Comparison of ENCODE assay signal across 8 cellular contexts in the genomic region with DNA sequence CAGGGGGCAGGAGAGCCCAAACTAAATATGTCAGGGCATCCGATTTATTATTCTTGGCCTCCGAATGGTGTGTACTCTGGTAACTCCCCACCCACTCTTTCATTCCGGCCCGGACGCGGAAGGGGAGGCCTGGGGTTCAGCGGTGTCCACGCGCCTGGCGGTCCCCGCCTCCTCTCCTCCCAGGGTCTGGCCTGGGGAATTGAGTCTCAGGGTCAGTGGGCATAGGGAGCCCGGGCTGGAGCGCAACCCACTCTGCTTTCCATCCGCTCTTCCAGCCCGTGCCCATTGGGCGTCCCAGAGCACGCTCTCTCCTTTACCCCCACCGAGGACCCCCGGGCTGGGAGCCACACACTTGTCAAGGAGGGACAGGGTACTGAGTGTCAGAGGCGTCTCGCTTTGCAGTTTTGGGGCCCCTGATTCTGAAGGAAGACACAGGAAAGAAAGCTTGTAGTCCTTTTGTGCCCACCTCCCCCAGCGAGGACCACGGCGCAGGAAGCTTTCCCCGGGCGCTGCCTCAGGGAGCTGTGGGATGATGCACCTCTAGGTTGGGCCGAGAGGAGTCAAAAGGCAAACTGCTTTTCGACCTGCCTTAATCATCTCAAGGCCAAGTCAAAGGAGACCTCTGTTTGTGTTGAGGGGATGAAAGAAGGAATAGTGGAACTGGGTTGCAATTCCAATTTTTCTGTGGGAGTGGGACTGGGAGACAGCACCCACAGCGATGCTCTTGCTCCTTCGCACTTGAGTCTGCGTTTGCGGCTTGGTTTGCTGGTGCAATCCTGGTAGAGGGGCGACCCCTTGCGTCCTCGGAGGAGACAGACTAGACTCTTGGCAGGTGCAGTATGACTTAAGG. TPM values are rescaled to one million over a fixed set of nuclear protein-coding genes. Genes with fewer than 3 reads are reported as not detected.
DNase-seq lines count a peak whose midpoint lies in the region; ATAC-seq and TF ChIP-seq lines count a peak whose summit lies in the region.

No MANE protein-coding gene starts in this region.

- TF ChIP-seq CTCF in coronary artery (IDR thresholded peaks at IDR 0.05) (no peak), liver (IDR thresholded peaks at IDR 0.05; ENCODE audit: low read depth, low read length, missing input control) (peak; percentile 41)

- H3K4me3 ChIP-seq in coronary artery = peak overlapping the region; percentile 76
- peak overlapping the region in 1 of 3 donors; percentile 70 for H3K4me3 ChIP-seq in liver (ENCODE audit: low read depth in 1 of 3, low read length in 3 of 3)

- H3K9ac ChIP-seq in liver (ENCODE audit: low read depth in 1 of 2, low read length in 2 of 2) = no peak overlapping the region

- peak; percentile 88 for ATAC-seq in GM18873 (IDR thresholded peaks at IDR 0.05; ENCODE audit: low FRiP score, unreplicated experiment)
- peak; percentile 97 for ATAC-seq in HG03097 (IDR thresholded peaks at IDR 0.05; ENCODE audit: low FRiP score, unreplicated experiment)
- ATAC-seq in activated CD4-positive, CD25-positive, alpha-beta regulatory T cell treated with anti-CD3 and anti-CD28 coated beads, Interleukin-2, amount 50 U/mL, for 24 hours = peak; percentile 58 to 69

- H3K4me1 ChIP-seq in liver (ENCODE audit: control insufficient read depth in 4 of 4, insufficient read depth in 4 of 4, low read length in 3 of 4) = peaks cover 10 to 29% (median 20%) of the 10 kb centered on the region in 4 donors

- DNase-seq in AG08396 (ENCODE audit: low spot score) = peak; percentile 80
- peak; percentile 62 for DNase-seq in NCI-H2171 treated with DMSO at 0.1 percent for 48 hours (lab: John Stamatoyannopoulos, UW)
- DNase-seq in coronary artery (ENCODE audit: low spot score) = no peak
- DNase-seq in stimulated activated CD4-positive, alpha-beta T cell treated with anti-CD3 and anti-CD28 coated beads, Interleukin-4, amount 100 ng/mL, for 1 hour = peak; percentile 67

- 6% methylated on average over 35 of the region's 35 CpGs for WGBS in liver

- TF ChIP-seq RAD21 in liver (IDR thresholded peaks at IDR 0.05) = peak; percentile 77 to 80

- H3K36me3 ChIP-seq in liver (ENCODE audit: control insufficient read depth in 4 of 4, insufficient read depth in 3 of 4, low read depth in 1 of 4, low read length in 3 of 4) = no peaks in the 10 kb centered on the region

- H3K9me3 ChIP-seq in liver (ENCODE audit: control insufficient read depth in 4 of 4, low read length in 3 of 4) = no peaks in the 10 kb centered on the region

- H3K27me3 ChIP-seq in liver (ENCODE audit: control insufficient read depth in 4 of 4, insufficient read depth in 4 of 4, low read length in 3 of 4) = peaks cover 2 to 17% (median 5%) of the 10 kb centered on the region in 4 donors

- H3K27ac ChIP-seq in coronary artery = no peak overlapping the region
- no peak overlapping the region for H3K27ac ChIP-seq in liver (ENCODE audit: low read depth in 1 of 2, low read length in 2 of 2)

TF ChIP-seq in liver, 16 proteins besides CTCF, POLR2A, EP300 and RAD21:
- TF ChIP-seq NR2F2 (IDR thresholded peaks at IDR 0.05) (no peak), HNF4A (conservative IDR thresholded peaks at IDR 0.05) (no peak), FOXA2 (IDR thresholded peaks at IDR 0.05) (no peak), GABPA (IDR thresholded peaks at IDR 0.05 in 1 of 2, conservative IDR thresholded peaks at IDR 0.05 in 1 of 2) (no peak), HNF4G (IDR thresholded peaks at IDR 0.05) (no peak)
- TF ChIP-seq, protein P1, sequence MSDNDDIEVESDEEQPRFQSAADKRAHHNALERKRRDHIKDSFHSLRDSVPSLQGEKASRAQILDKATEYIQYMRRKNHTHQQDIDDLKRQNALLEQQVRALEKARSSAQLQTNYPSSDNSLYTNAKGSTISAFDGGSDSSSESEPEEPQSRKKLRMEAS (IDR thresholded peaks at IDR 0.05) = no peak
- TF ChIP-seq, protein P2, sequence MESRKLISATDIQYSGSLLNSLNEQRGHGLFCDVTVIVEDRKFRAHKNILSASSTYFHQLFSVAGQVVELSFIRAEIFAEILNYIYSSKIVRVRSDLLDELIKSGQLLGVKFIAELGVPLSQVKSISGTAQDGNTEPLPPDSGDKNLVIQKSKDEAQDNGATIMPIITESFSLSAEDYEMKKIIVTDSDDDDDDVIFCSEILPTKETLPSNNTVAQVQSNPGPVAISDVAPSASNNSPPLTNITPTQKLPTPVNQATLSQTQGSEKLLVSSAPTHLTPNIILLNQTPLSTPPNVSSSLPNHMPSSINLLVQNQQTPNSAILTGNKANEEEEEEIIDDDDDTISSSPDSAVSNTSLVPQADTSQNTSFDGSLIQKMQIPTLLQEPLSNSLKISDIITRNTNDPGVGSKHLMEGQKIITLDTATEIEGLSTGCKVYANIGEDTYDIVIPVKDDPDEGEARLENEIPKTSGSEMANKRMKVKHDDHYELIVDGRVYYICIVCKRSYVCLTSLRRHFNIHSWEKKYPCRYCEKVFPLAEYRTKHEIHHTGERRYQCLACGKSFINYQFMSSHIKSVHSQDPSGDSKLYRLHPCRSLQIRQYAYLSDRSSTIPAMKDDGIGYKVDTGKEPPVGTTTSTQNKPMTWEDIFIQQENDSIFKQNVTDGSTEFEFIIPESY (IDR thresholded peaks at IDR 0.05) = no peak
- TF ChIP-seq, protein P3, sequence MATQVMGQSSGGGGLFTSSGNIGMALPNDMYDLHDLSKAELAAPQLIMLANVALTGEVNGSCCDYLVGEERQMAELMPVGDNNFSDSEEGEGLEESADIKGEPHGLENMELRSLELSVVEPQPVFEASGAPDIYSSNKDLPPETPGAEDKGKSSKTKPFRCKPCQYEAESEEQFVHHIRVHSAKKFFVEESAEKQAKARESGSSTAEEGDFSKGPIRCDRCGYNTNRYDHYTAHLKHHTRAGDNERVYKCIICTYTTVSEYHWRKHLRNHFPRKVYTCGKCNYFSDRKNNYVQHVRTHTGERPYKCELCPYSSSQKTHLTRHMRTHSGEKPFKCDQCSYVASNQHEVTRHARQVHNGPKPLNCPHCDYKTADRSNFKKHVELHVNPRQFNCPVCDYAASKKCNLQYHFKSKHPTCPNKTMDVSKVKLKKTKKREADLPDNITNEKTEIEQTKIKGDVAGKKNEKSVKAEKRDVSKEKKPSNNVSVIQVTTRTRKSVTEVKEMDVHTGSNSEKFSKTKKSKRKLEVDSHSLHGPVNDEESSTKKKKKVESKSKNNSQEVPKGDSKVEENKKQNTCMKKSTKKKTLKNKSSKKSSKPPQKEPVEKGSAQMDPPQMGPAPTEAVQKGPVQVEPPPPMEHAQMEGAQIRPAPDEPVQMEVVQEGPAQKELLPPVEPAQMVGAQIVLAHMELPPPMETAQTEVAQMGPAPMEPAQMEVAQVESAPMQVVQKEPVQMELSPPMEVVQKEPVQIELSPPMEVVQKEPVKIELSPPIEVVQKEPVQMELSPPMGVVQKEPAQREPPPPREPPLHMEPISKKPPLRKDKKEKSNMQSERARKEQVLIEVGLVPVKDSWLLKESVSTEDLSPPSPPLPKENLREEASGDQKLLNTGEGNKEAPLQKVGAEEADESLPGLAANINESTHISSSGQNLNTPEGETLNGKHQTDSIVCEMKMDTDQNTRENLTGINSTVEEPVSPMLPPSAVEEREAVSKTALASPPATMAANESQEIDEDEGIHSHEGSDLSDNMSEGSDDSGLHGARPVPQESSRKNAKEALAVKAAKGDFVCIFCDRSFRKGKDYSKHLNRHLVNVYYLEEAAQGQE (IDR thresholded peaks at IDR 0.05) = no peak

RNA-seq across cellular contexts. Expression of a gene that starts 2.5 kb away (rescaled TPM):
- 1 to 10 TPM; 1.4 to 1.6 TPM for total RNA-seq in liver
- 1 to 10 TPM; 1.6 to 3.5 TPM for polyA plus RNA-seq in liver
